ENCODE assay signal across 21 cellular contexts in genomic region chr3:33737146-33737545, GRCh38.
"Had no signal": no experiment of that assay in that cellular context is flagged by ENCODE, and none has a peak within 500 bp of the region (broad histone marks: within the 10 kb centered on the region; RNA-seq: fewer than 3 reads in every experiment).

No MANE protein-coding gene starts in this region.

- FAIRE-seq: colon, endothelial cell of umbilical vein, frontal cortex, islet of Langerhans, keratinocyte had no signal

- H3K9me3 ChIP-seq: gastroesophageal sphincter had no signal

- ATAC-seq: foreskin keratinocyte, gastroesophageal sphincter, heart left ventricle, left cardiac atrium, left lung, left ventricle myocardium superior, lower lobe of right lung, mucosa of descending colon had no signal

- H3K4me3 ChIP-seq: coronary artery, dorsolateral prefrontal cortex, esophagus muscularis mucosa, gastroesophageal sphincter, heart left ventricle, left lung, lower lobe of right lung, mucosa of descending colon had no signal

- DNase-seq: dermis blood vessel endothelial cell; dorsolateral prefrontal cortex; effector CD4-positive, alpha-beta T cell; effector memory CD4-positive, alpha-beta T cell; foreskin keratinocyte; heart left ventricle; hippocampal formation; left cardiac atrium; left lung; left ventricle myocardium superior; lower lobe of right lung; mesenchymal stem cell; mucosa of descending colon had no signal

- H3K4me1 ChIP-seq: esophagus muscularis mucosa, foreskin keratinocyte, gastroesophageal sphincter, heart left ventricle, left lung, lower lobe of right lung had no signal

- H3K27me3 ChIP-seq: dorsolateral prefrontal cortex, foreskin keratinocyte, gastroesophageal sphincter, heart left ventricle, left lung had no signal

- H3K27ac ChIP-seq: coronary artery, dorsolateral prefrontal cortex, esophagus muscularis mucosa, foreskin keratinocyte, gastroesophageal sphincter, heart left ventricle, left lung, lower lobe of right lung had no signal

- H3K36me3 ChIP-seq: esophagus muscularis mucosa, gastroesophageal sphincter, heart left ventricle, left lung, lower lobe of right lung had no signal
